ENCODE assay signal across 8 cellular contexts in the genomic region with DNA sequence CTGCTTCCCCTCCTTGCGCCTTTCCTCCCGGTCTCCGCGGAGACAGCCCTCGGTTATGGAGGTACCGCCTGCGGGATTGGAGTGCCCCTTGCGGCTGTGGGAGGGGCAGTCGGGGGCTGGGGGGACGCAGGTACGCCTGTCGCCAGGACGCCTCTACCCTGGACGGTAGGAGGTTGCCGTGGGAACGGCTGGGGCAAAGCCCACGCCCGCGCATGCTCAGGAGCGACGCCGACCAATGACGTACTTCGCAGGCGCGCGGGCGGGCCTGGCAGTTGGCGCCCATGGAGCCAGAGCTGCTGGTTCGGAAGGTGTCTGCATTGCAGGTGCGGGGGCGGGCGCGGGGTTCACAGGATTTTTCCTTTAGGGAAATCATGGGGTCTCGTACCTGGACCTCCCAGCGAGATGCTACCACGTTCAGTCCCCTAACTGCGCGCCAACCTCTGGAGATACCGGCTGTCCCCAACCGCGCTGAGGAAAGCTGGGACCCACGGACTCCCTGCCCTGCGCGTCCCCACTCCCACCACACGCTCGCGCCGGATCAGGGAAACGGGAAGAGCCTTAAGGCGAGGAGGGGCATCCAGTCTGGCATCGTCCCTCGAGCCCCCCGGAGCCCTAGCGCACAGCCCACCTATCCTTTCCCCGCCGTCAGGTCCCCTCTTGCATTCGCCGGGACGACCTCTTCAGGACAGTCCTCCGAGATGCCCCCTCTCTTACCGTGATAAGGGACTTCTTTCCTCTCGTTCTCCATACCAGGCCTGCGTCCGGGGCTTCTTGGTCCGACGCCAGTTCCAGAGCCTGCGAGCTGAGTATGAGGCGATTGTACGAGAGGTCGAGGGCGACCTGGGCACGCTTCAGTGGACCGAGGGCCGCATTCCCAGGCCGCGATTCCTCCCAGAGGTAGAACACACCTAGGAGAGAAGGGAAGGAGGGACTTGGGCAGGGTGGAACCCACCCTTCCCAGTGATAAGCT. TPM values are rescaled to one million over a fixed set of nuclear protein-coding genes. Genes with fewer than 3 reads are reported as not detected.
DNase-seq lines count a peak whose midpoint lies in the region; ATAC-seq, FAIRE-seq and TF ChIP-seq lines count a peak whose summit lies in the region.

Gene IQCC (plus strand): TSS at position 271 of the 970 bp plus-strand sequence. CDS start 11 bp downstream, at position 282.

- TSS peak; percentile 86 for BruUV-seq in PC-3 (replicated peaks; lab: Mats Ljungman, UMichigan)

- H3K4me3 Mint-ChIP-seq in activated T-cell treated with anti-CD3 and anti-CD28 coated beads, Interleukin-2, amount 50 U/mL, for 4 hours: peak within 1 kb of the TSS; percentile 86

- H3K4me2 ChIP-seq in PC-3 (ENCODE audit: low read length): peak within 1 kb of the TSS; percentile 94

- no peaks in the 10 kb centered on the region for H3K36me3 Mint-ChIP-seq in activated T-cell treated with anti-CD3 and anti-CD28 coated beads, Interleukin-2, amount 50 U/mL, for 4 hours (ENCODE audit: insufficient read depth)

- no peaks in the 10 kb centered on the region for H3F3A ChIP-seq in PC-3 (ENCODE audit: low read length, unreplicated experiment)

- H3K4me1 ChIP-seq in PC-3 (ENCODE audit: insufficient read depth, low read length): peaks cover 27% of the 10 kb centered on the region
- peaks cover 41% of the 10 kb centered on the region for H3K4me1 ChIP-seq in mucosa of stomach (ENCODE audit: control insufficient read depth, insufficient read depth, low read length)

- H3K27ac ChIP-seq in PC-3 (ENCODE audit: low read length): peak within 1 kb of the TSS; percentile 27; the same call in 1 of the 2 replicates

- H3K4me3 ChIP-seq in AG09309 (ENCODE audit: control insufficient read depth, low read depth, low read length) (peak within 1 kb of the TSS; percentile 80), PC-3 (ENCODE audit: low read length) (peak within 1 kb of the TSS; percentile 83), mucosa of stomach (ENCODE audit: low read length) (peak within 1 kb of the TSS; percentile 32)

- no peaks in the 10 kb centered on the region for H3K27me3 ChIP-seq in PC-3 (ENCODE audit: low read length)
- H3K27me3 ChIP-seq in mucosa of stomach (ENCODE audit: control insufficient read depth, insufficient read depth, low read length): no peaks in the 10 kb centered on the region

- H3K4me1 Mint-ChIP-seq in activated T-cell treated with anti-CD3 and anti-CD28 coated beads, Interleukin-2, amount 50 U/mL, for 4 hours (ENCODE audit: low read depth): peaks cover 31% of the 10 kb centered on the region

- CTCF ChIA-PET in PC-3 (lab: Charles Lee): no interaction called here

- ATAC-seq in PC-3 (peak; percentile 79), esophagus mucosa (peak; percentile 79)
- peak; percentile 72 to 76 for ATAC-seq in activated T-cell treated with anti-CD3 and anti-CD28 coated beads, Interleukin-2, amount 50 U/mL, for 4 hours

- no peak for DNase-seq in AG09309 (ENCODE audit: low read depth)
- DNase-seq in GM19239 (ENCODE audit: insufficient read length, low spot score): peak; percentile 82
- DNase-seq in KG1 (lab: John Stamatoyannopoulos, UW): peak; percentile 78
- peak; percentile 91 for DNase-seq in PC-3
- DNase-seq in activated T-cell treated with anti-CD3 and anti-CD28 coated beads, Interleukin-2, amount 50 U/mL, for 4 hours: peak; percentile 81
- peak; percentile 51 to 68 for DNase-seq in stimulated activated CD8-positive, alpha-beta memory T cell treated with anti-CD3 and anti-CD28 coated beads, Interleukin-4, amount 100 ng/mL, for 4 hours (ENCODE audit: low read depth in 2 of 2, low spot score in 1 of 2)

- H3K36me3 ChIP-seq in PC-3 (ENCODE audit: low read depth, low read length): peaks cover 5% of the 10 kb centered on the region; the same call in 1 of the 2 replicates
- H3K36me3 ChIP-seq in mucosa of stomach (ENCODE audit: control insufficient read depth, insufficient read depth, low read length): no peaks in the 10 kb centered on the region

- H3K27me3 Mint-ChIP-seq in activated T-cell treated with anti-CD3 and anti-CD28 coated beads, Interleukin-2, amount 50 U/mL, for 4 hours (ENCODE audit: low read depth): no peaks in the 10 kb centered on the region

- no peaks in the 10 kb centered on the region for H4K20me1 ChIP-seq in PC-3 (ENCODE audit: low read length)

- TF ChIP-seq CTCF in AG09309 (IDR thresholded peaks at IDR 0.05; ENCODE audit: control insufficient read depth, insufficient read depth, low read depth, low read length, missing control alignments): no peak
- no peak for TF ChIP-seq CTCF in PC-3 (conservative IDR thresholded peaks at IDR 0.05; ENCODE audit: low read depth, low read length)

- H3K79me2 ChIP-seq in PC-3 (ENCODE audit: low read length): peaks cover 18% of the 10 kb centered on the region

- H2AFZ ChIP-seq in PC-3 (ENCODE audit: low read length): peak within 1 kb of the TSS; percentile 87

- H3K9ac ChIP-seq in PC-3 (ENCODE audit: low read length): peak within 1 kb of the TSS; percentile 92
- peak within 1 kb of the TSS; percentile 73 for H3K9ac ChIP-seq in mucosa of stomach (ENCODE audit: low read length)

- intact Hi-C loops in PC-3 (cut with micrococcal nuclease): no loop called here

- H3K9me3 ChIP-seq in PC-3 (ENCODE audit: low read length): no peaks in the 10 kb centered on the region
- no peaks in the 10 kb centered on the region for H3K9me3 ChIP-seq in mucosa of stomach (ENCODE audit: control insufficient read depth, low read length)

- no peaks in the 10 kb centered on the region for H3K9me3 Mint-ChIP-seq in activated T-cell treated with anti-CD3 and anti-CD28 coated beads, Interleukin-2, amount 50 U/mL, for 4 hours

- FAIRE-seq in GM19239 (lab: Jason Lieb, UNC): peak; percentile 68

- POLR2A ChIA-PET in PC-3 (lab: Charles Lee; ENCODE audit: unreplicated experiment): no interaction called here

- H3K9me2 ChIP-seq in PC-3 (replicated peaks; ENCODE audit: low read length): no peaks in the 10 kb centered on the region

RNA-seq across cellular contexts. Expression of gene IQCC, which starts in this region (rescaled TPM):
- total RNA-seq in PC-3 (2014; rRNA removed): 8.5 and 11.8 TPM in 2 replicates
- total RNA-seq in activated T-cell treated with anti-CD3 and anti-CD28 coated beads, Interleukin-2, amount 50 U/mL, for 4 hours: 1 to 10 TPM; 2.2 to 3.0 (median 2.9) TPM
- 1.3 TPM for total RNA-seq in esophagus mucosa

Comparison
In these comparisons a context has a peak if more than half of its experiments do, and no peak if none do; other contexts are left out.
1. H3K4me3 ChIP-seq: peak in every context shown above with its lines; median percentile 83 in PC-3; 80 in AG09309; 32 in mucosa of stomach.